Comparison of ENCODE assay signal across 26 cellular contexts in the genomic region with DNA sequence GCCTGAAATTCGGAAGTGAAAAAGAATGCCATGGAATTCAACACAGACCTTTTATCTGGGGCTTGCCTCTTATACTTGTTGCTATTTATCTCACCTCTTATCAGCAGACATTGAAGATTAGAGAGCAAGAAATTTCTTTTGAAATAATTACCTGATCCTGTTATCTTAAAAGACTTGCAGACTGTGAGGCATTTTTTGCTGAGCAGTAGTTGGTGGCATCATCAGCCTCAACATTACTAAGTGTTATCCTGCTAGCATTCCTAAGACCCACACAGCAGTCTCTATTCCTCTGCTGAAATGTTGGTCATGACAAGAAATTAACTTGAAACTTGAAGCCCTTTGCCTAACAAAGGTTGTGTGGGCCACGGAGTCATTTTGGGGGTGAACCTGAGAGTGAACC.
"Had no signal": no experiment of that assay in that cellular context is flagged by ENCODE, and none has a peak within 500 bp of the region (broad histone marks: within the 10 kb centered on the region; RNA-seq: fewer than 3 reads in every experiment).

No MANE protein-coding gene starts in this region.

- H3K4me3 Mint-ChIP-seq: immature natural killer cell; memory B cell; natural killer cell treated with Interleukin-12 subunit alpha and Interleukin-12 subunit beta and Interleukin-15 and Interleukin-18, amount 100 ng/mL, for 72 hours; neural progenitor cell; stimulated activated memory B cell treated with anti-CD40 and anti-IgM and Interleukin-4, amounts not matched to agents 10 μg/mL and 1 μg/mL and 100 μg/mL, for 72 hours; stimulated activated naive CD8-positive, alpha-beta T cell treated with anti-CD3 and anti-CD28 coated beads, Interleukin-15, amount 100 ng/mL, for 72 hours had no signal

- H3K36me3 ChIP-seq: gastroesophageal sphincter, left ventricle myocardium inferior, lower lobe of right lung, neural progenitor cell, ovary, tibial nerve, upper lobe of right lung, vagina had no signal

- DNase-seq: cortex of kidney; dorsolateral prefrontal cortex; effector CD8-positive, alpha-beta T cell; glutamatergic neuron; immature natural killer cell; kidney; left cardiac atrium; left ventricle myocardium inferior; lower lobe of right lung; midbrain; nucleus accumbens; ovary; right cardiac atrium; stimulated activated CD4-positive, alpha-beta T cell treated with anti-CD3 and anti-CD28 coated beads, Interleukin-4, amount 100 ng/mL, for 24 hours; stimulated activated naive CD8-positive, alpha-beta T cell treated with anti-CD3 and anti-CD28 coated beads, Interleukin-15, amount 100 ng/mL, for 72 hours; testis; upper lobe of right lung had no signal

- H3K27ac Mint-ChIP-seq: immature natural killer cell; memory B cell; natural killer cell treated with Interleukin-12 subunit alpha and Interleukin-12 subunit beta and Interleukin-15 and Interleukin-18, amount 100 ng/mL, for 72 hours; neural progenitor cell; stimulated activated memory B cell treated with anti-CD40 and anti-IgM and Interleukin-4, amounts not matched to agents 10 μg/mL and 1 μg/mL and 100 μg/mL, for 72 hours; stimulated activated naive CD8-positive, alpha-beta T cell treated with anti-CD3 and anti-CD28 coated beads, Interleukin-15, amount 100 ng/mL, for 72 hours had no signal

- H3K4me1 Mint-ChIP-seq: memory B cell; neural progenitor cell; stimulated activated memory B cell treated with anti-CD40 and anti-IgM and Interleukin-4, amounts not matched to agents 10 μg/mL and 1 μg/mL and 100 μg/mL, for 72 hours; stimulated activated naive CD8-positive, alpha-beta T cell treated with anti-CD3 and anti-CD28 coated beads, Interleukin-15, amount 100 ng/mL, for 72 hours had no signal

- H3K36me3 Mint-ChIP-seq: memory B cell; natural killer cell treated with Interleukin-12 subunit alpha and Interleukin-12 subunit beta and Interleukin-15 and Interleukin-18, amount 100 ng/mL, for 72 hours; neural progenitor cell; stimulated activated memory B cell treated with anti-CD40 and anti-IgM and Interleukin-4, amounts not matched to agents 10 μg/mL and 1 μg/mL and 100 μg/mL, for 72 hours had no signal

- H3K9ac ChIP-seq: neural progenitor cell had no signal

- H3K9me3 Mint-ChIP-seq: immature natural killer cell; memory B cell; natural killer cell treated with Interleukin-12 subunit alpha and Interleukin-12 subunit beta and Interleukin-15 and Interleukin-18, amount 100 ng/mL, for 72 hours; neural progenitor cell; stimulated activated memory B cell treated with anti-CD40 and anti-IgM and Interleukin-4, amounts not matched to agents 10 μg/mL and 1 μg/mL and 100 μg/mL, for 72 hours had no signal

- H3K4me1 ChIP-seq: gastroesophageal sphincter, lower lobe of right lung, neural progenitor cell, testis, tibial nerve, upper lobe of right lung, vagina had no signal

- FAIRE-seq: endometrium, kidney had no signal

- H3K27me3 ChIP-seq: dorsolateral prefrontal cortex, gastroesophageal sphincter, neural progenitor cell, ovary, testis, tibial nerve, upper lobe of right lung, vagina had no signal

- H3K27ac ChIP-seq: dorsolateral prefrontal cortex, gastroesophageal sphincter, left ventricle myocardium inferior, lower lobe of right lung, neural progenitor cell, ovary, testis, tibial nerve, upper lobe of right lung, vagina had no signal

- H3K27me3 Mint-ChIP-seq: stimulated activated memory B cell treated with anti-CD40 and anti-IgM and Interleukin-4, amounts not matched to agents 10 μg/mL and 1 μg/mL and 100 μg/mL, for 72 hours; stimulated activated naive CD8-positive, alpha-beta T cell treated with anti-CD3 and anti-CD28 coated beads, Interleukin-15, amount 100 ng/mL, for 72 hours had no signal

- H2AFZ ChIP-seq: neural progenitor cell had no signal

- ATAC-seq: esophagus mucosa; gastroesophageal sphincter; left cardiac atrium; lower lobe of right lung; natural killer cell treated with Interleukin-12 subunit alpha and Interleukin-12 subunit beta and Interleukin-15 and Interleukin-18, amount 100 ng/mL, for 72 hours; stimulated activated memory B cell treated with anti-CD40 and anti-IgM and Interleukin-4, amounts not matched to agents 10 μg/mL and 1 μg/mL and 100 μg/mL, for 72 hours; stimulated activated naive CD8-positive, alpha-beta T cell treated with anti-CD3 and anti-CD28 coated beads, Interleukin-15, amount 100 ng/mL, for 72 hours; upper lobe of right lung had no signal

- H3K9me3 ChIP-seq: gastroesophageal sphincter, left ventricle myocardium inferior, lower lobe of right lung, ovary, testis, tibial nerve, upper lobe of right lung, vagina had no signal

- H3K4me2 ChIP-seq: neural progenitor cell had no signal

- H3K4me3 ChIP-seq: dorsolateral prefrontal cortex, gastroesophageal sphincter, left ventricle myocardium inferior, lower lobe of right lung, neural progenitor cell, ovary, testis, tibial nerve, upper lobe of right lung, vagina had no signal
